17 cellular contexts compared by ENCODE assay signal in the genomic region with DNA sequence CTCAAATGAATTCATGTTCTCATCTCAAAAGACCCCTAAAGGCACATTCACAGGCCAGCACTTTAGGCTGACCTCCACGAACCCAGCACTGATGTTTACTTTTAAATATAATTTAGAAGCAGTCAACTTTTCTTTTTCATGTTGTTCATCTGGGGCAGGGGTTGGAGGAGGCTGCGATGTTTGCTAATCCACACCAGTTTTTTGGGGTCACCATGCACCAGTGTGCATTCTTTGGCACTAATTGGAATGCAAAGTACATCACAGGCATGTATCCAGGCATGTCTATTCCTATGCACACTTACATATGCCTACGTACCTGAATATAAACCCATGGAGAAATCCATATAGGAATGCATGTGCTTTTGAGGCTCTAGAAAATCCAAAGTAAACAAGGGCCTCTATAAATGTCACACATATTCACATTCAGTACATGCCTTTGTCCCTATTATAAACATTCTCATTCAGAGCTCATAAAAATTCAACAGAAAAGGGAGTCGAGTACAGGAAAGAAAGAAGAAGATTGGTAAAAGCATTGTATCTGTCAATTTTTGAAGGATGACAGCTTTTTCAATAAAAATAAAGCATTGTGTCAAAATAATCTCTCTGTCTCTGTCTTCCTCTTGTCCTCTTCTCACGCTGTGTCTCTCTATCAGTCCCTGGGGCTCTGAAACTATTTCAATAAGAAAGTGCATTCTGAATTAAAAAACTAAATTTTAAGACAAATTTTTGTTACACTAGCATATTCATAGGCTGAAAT.
"Had no signal": no experiment of that assay in that cellular context is flagged by ENCODE, and none has a peak within 500 bp of the region (broad histone marks: within the 10 kb centered on the region; RNA-seq: fewer than 3 reads in every experiment).

No MANE protein-coding gene starts in this region.

- ATAC-seq: gastrocnemius medialis; heart right ventricle; left lung; natural killer cell treated with Interleukin-12 subunit alpha and Interleukin-12 subunit beta and Interleukin-15 and Interleukin-18, amount 100 ng/mL, for 72 hours; SK-N-SH treated with all-trans-retinoic acid at 6 μM for 48 hours; stimulated activated effector memory CD8-positive, alpha-beta T cell treated with anti-CD3 and anti-CD28 coated beads, Interleukin-12 subunit alpha, Interleukin-12 subunit beta, amount 100 ng/mL, for 72 hours had no signal

- H3K9me3 ChIP-seq: gastrocnemius medialis, left lung had no signal

- H3K27ac Mint-ChIP-seq: activated naive CD8-positive, alpha-beta T cell treated with anti-CD3 and anti-CD28 coated beads for 36 hours; activated T-helper 1 cell treated with anti-CD3 and anti-CD28 coated beads, Interleukin-12 subunit alpha, Interleukin-12 subunit beta, Interleukin-2, Interleukin-4 antibody, amounts not matched to agents 30 ng/mL and 10 ng/mL and 1 ng/mL, durations not matched to agents 14 hours and 24 hours and 36 hours; dendritic cell treated with granulocyte-macrophage colony-stimulating factor and Interleukin-4, amounts not matched to agents 40 ng/mL and 50 ng/mL, for 4 days; natural killer cell treated with Interleukin-12 subunit alpha and Interleukin-12 subunit beta and Interleukin-15 and Interleukin-18, amount 100 ng/mL, for 72 hours; stimulated activated effector memory CD8-positive, alpha-beta T cell treated with anti-CD3 and anti-CD28 coated beads, Interleukin-12 subunit alpha, Interleukin-12 subunit beta, amount 100 ng/mL, for 72 hours had no signal

- H3K27me3 ChIP-seq: brain microvascular endothelial cell, gastrocnemius medialis, heart right ventricle, left lung had no signal

- H3K4me1 Mint-ChIP-seq: activated naive CD8-positive, alpha-beta T cell treated with anti-CD3 and anti-CD28 coated beads for 36 hours; stimulated activated effector memory CD8-positive, alpha-beta T cell treated with anti-CD3 and anti-CD28 coated beads, Interleukin-12 subunit alpha, Interleukin-12 subunit beta, amount 100 ng/mL, for 72 hours had no signal

- H3K4me3 Mint-ChIP-seq: activated naive CD8-positive, alpha-beta T cell treated with anti-CD3 and anti-CD28 coated beads for 36 hours; activated T-helper 1 cell treated with anti-CD3 and anti-CD28 coated beads, Interleukin-12 subunit alpha, Interleukin-12 subunit beta, Interleukin-2, Interleukin-4 antibody, amounts not matched to agents 30 ng/mL and 10 ng/mL and 1 ng/mL, durations not matched to agents 14 hours and 24 hours and 36 hours; dendritic cell treated with granulocyte-macrophage colony-stimulating factor and Interleukin-4, amounts not matched to agents 40 ng/mL and 50 ng/mL, for 4 days; natural killer cell treated with Interleukin-12 subunit alpha and Interleukin-12 subunit beta and Interleukin-15 and Interleukin-18, amount 100 ng/mL, for 72 hours; stimulated activated effector memory CD8-positive, alpha-beta T cell treated with anti-CD3 and anti-CD28 coated beads, Interleukin-12 subunit alpha, Interleukin-12 subunit beta, amount 100 ng/mL, for 72 hours had no signal

- H3K9me3 Mint-ChIP-seq: activated naive CD8-positive, alpha-beta T cell treated with anti-CD3 and anti-CD28 coated beads for 36 hours; activated T-helper 1 cell treated with anti-CD3 and anti-CD28 coated beads, Interleukin-12 subunit alpha, Interleukin-12 subunit beta, Interleukin-2, Interleukin-4 antibody, amounts not matched to agents 30 ng/mL and 10 ng/mL and 1 ng/mL, durations not matched to agents 14 hours and 24 hours and 36 hours; dendritic cell treated with granulocyte-macrophage colony-stimulating factor and Interleukin-4, amounts not matched to agents 40 ng/mL and 50 ng/mL, for 4 days; natural killer cell treated with Interleukin-12 subunit alpha and Interleukin-12 subunit beta and Interleukin-15 and Interleukin-18, amount 100 ng/mL, for 72 hours had no signal

- H3K36me3 Mint-ChIP-seq: activated naive CD8-positive, alpha-beta T cell treated with anti-CD3 and anti-CD28 coated beads for 36 hours; natural killer cell treated with Interleukin-12 subunit alpha and Interleukin-12 subunit beta and Interleukin-15 and Interleukin-18, amount 100 ng/mL, for 72 hours; stimulated activated effector memory CD8-positive, alpha-beta T cell treated with anti-CD3 and anti-CD28 coated beads, Interleukin-12 subunit alpha, Interleukin-12 subunit beta, amount 100 ng/mL, for 72 hours had no signal

- DNase-seq: activated CD4-positive, CD25-positive, alpha-beta regulatory T cell treated with anti-CD3 and anti-CD28 coated beads, Interleukin-2, amount 50 U/mL, for 72 hours; activated naive CD8-positive, alpha-beta T cell treated with anti-CD3 and anti-CD28 coated beads for 36 hours; brain microvascular endothelial cell; cerebellar nuclear complex; effector memory CD4-positive, alpha-beta T cell; gastrocnemius medialis; heart right ventricle; left lung; mesenchymal stem cell; T-helper 1 cell; T1000 had no signal

- H3K27ac ChIP-seq: brain microvascular endothelial cell, epithelial cell of prostate, gastrocnemius medialis, left lung had no signal

- H3K36me3 ChIP-seq: brain microvascular endothelial cell, gastrocnemius medialis had no signal

- H3K4me3 ChIP-seq: gastrocnemius medialis, heart right ventricle, left lung had no signal

- H3K27me3 Mint-ChIP-seq: activated naive CD8-positive, alpha-beta T cell treated with anti-CD3 and anti-CD28 coated beads for 36 hours; dendritic cell treated with granulocyte-macrophage colony-stimulating factor and Interleukin-4, amounts not matched to agents 40 ng/mL and 50 ng/mL, for 4 days; natural killer cell treated with Interleukin-12 subunit alpha and Interleukin-12 subunit beta and Interleukin-15 and Interleukin-18, amount 100 ng/mL, for 72 hours had no signal
